In genomic region chr14:59425322-59425945, GRCh38 we compare ENCODE assay signal across 16 cellular contexts. TPM values are rescaled to one million over a fixed set of nuclear protein-coding genes. Genes with fewer than 3 reads are reported as not detected.
A peak's percentile ranks its signal among the peaks of the same experiment; 100 is the strongest.
DNase-seq lines count a peak whose midpoint lies in the region; TF ChIP-seq lines count a peak whose summit lies in the region.
"Had no signal": no experiment of that assay in that cellular context is flagged by ENCODE, and none has a peak within 500 bp of the region (broad histone marks: within the 10 kb centered on the region; RNA-seq: fewer than 3 reads in every experiment).

No MANE protein-coding gene starts in this region.

- no peak overlapping the region for H2AK5ac ChIP-seq in neuronal stem cell (ENCODE audit: low read depth, low read length)

- no peak overlapping the region for H3K4me2 ChIP-seq in neuronal stem cell (ENCODE audit: insufficient read depth, low read length, poor library complexity, severe bottlenecking)

- H3K27ac ChIP-seq in prostate gland: peak overlapping the region; percentile 6 to 57
- H3K27ac ChIP-seq in neuronal stem cell (replicated peaks; ENCODE audit: low read length): no peak overlapping the region
- H3K27ac ChIP-seq: WERI-Rb-1 had no signal

- H3K27me3 ChIP-seq in prostate gland (replicated peaks; ENCODE audit: insufficient read depth) (no peaks in the 10 kb centered on the region), neuronal stem cell (ENCODE audit: control insufficient read depth in 3 of 3, insufficient read depth in 3 of 3, low read depth in 1 of 3, low read length in 3 of 3) (no peaks in the 10 kb centered on the region)

- H3K4ac ChIP-seq in neuronal stem cell (ENCODE audit: low read length): no peak overlapping the region

- no peak overlapping the region for H2BK5ac ChIP-seq in neuronal stem cell (ENCODE audit: low read length)

- H3K79me1 ChIP-seq in neuronal stem cell (ENCODE audit: low read depth, low read length): no peaks in the 10 kb centered on the region

- no peak overlapping the region for H3K9ac ChIP-seq in neuronal stem cell (ENCODE audit: low read depth, low read length, poor library complexity)

- no peak overlapping the region for H4K91ac ChIP-seq in neuronal stem cell (ENCODE audit: low read depth, low read length, poor library complexity)

- no peak overlapping the region for H2BK15ac ChIP-seq in neuronal stem cell (ENCODE audit: low read length)

- no peak overlapping the region for H2AFZ ChIP-seq in neuronal stem cell (ENCODE audit: low read length)

- no peak overlapping the region for H4K8ac ChIP-seq in neuronal stem cell (ENCODE audit: low read depth, low read length)

- no peak overlapping the region for H3K18ac ChIP-seq in neuronal stem cell (ENCODE audit: low read length)

- TF ChIP-seq CTCF in NB4 (IDR thresholded peaks at IDR 0.05; ENCODE audit: low read depth, low read length): no peak
- no peak for TF ChIP-seq CTCF in prostate gland (IDR thresholded peaks at IDR 0.05)

- no peak overlapping the region for H2BK12ac ChIP-seq in neuronal stem cell (ENCODE audit: low read length)

- H3K14ac ChIP-seq in neuronal stem cell (ENCODE audit: low read length): no peak overlapping the region

- intact Hi-C loops in prostate gland (cut with DNase I): loop anchor here (5.0 kb wide), 4 partner anchors 48 to 293 kb away; partner anchors contain the start of gene DAAM1

- no peaks in the 10 kb centered on the region for H3K4me1 ChIP-seq in prostate gland (replicated peaks)
- peaks cover 0 to 2% of the 10 kb centered on the region in 2 donors for H3K4me1 ChIP-seq in neuronal stem cell (ENCODE audit: control insufficient read depth in 2 of 2, insufficient read depth in 1 of 2, low read depth in 1 of 2, low read length in 2 of 2)
- H3K4me1 ChIP-seq: HAP-1 had no signal

- H2BK120ac ChIP-seq in neuronal stem cell (ENCODE audit: low read depth, low read length): no peak overlapping the region

- TF ChIP-seq POLR2A in NB4 (IDR thresholded peaks at IDR 0.05; ENCODE audit: extremely low read depth, insufficient read length) (no peak), prostate gland (IDR thresholded peaks at IDR 0.05) (no peak)

- WGBS in prostate gland: 50% methylated on average over 4 of the region's 4 CpGs
- no CpG with 5 or more reads among the region's 4 CpGs for WGBS in neuronal stem cell (ENCODE audit: extremely low coverage in 2 of 2, insufficient read length in 2 of 2, insufficient replicate concordance in 1 of 2), 2 donors

- DNase-seq in Daoy (ENCODE audit: low read depth) (peak; percentile 25), NB4 (ENCODE audit: low read depth) (peak; percentile 81), fibroblast of the conjunctiva (ENCODE audit: low read depth) (peak; percentile 16), prostate gland (ENCODE audit: low spot score) (no peak), neuronal stem cell (ENCODE audit: low spot score) (no peak), RKO (ENCODE audit: low spot score) (no peak)
- no peak for DNase-seq in stimulated activated CD8-positive, alpha-beta memory T cell treated with anti-CD3 and anti-CD28 coated beads, Interleukin-4, amount 100 ng/mL, for 48 hours
- no peak for DNase-seq in effector CD4-positive, alpha-beta T cell
- DNase-seq: activated T-cell treated with anti-CD3 and anti-CD28 coated beads, Interleukin-2, amount 50 U/mL, for 48 hours; anterior cingulate cortex; immature natural killer cell; KG1; naive thymus-derived CD8-positive, alpha-beta T cell; stimulated activated CD4-positive, alpha-beta T cell treated with anti-CD3 and anti-CD28 coated beads, Interleukin-15, amount 100 ng/mL, for 24 hours; WERI-Rb-1 had no signal

- H3K4me3 ChIP-seq in NB4 (ENCODE audit: low read depth, low read length): no peak overlapping the region
- no peak overlapping the region for H3K4me3 ChIP-seq in prostate gland
- no peak overlapping the region for H3K4me3 ChIP-seq in neuronal stem cell (ENCODE audit: low read length in 2 of 2)
- H3K4me3 ChIP-seq: HAP-1 had no signal

- H3K9me3 ChIP-seq in prostate gland: no peaks in the 10 kb centered on the region
- no peaks in the 10 kb centered on the region for H3K9me3 ChIP-seq in neuronal stem cell (replicated peaks in 1 of 2; ENCODE audit: control insufficient read depth in 2 of 2, insufficient read depth in 1 of 2, low read depth in 1 of 2, low read length in 2 of 2)
- H3K9me3 ChIP-seq: HAP-1 had no signal

- H3K36me3 ChIP-seq in prostate gland (no peaks in the 10 kb centered on the region), neuronal stem cell (replicated peaks in 1 of 2; ENCODE audit: control insufficient read depth in 2 of 2, insufficient read depth in 2 of 2, low read length in 2 of 2) (no peaks in the 10 kb centered on the region)
- H3K36me3 ChIP-seq: HAP-1, WERI-Rb-1 had no signal

- H3K23ac ChIP-seq in neuronal stem cell (ENCODE audit: low read depth, low read length, poor library complexity): no peak overlapping the region

RNA-seq across cellular contexts. Expression of gene GPR135, which starts 39.7 kb away (rescaled TPM):
- total RNA-seq in Daoy (2014; rRNA removed; shearing (Covaris generic)): 1.8 and 4.1 TPM in 2 replicates
- total RNA-seq in prostate gland: 10 to 100 TPM in 1 of 2 donors, 1 to 10 TPM in 1; 2.3 to 12.4 TPM
- 1.1 TPM for polyA plus RNA-seq in neuronal stem cell (2013, experiment 1 of 2)
- polyA plus RNA-seq in neuronal stem cell (2013, experiment 2 of 2): 1.1 TPM

RNA-seq across cellular contexts. Expression of gene L3HYPDH, which starts 58.8 kb away (rescaled TPM):
- total RNA-seq in Daoy (2014; rRNA removed; shearing (Covaris generic)): 75.7 and 90.7 TPM in 2 replicates
- 10 to 100 TPM; 34.6 to 50.3 TPM for total RNA-seq in prostate gland
- 7.4 TPM for polyA plus RNA-seq in neuronal stem cell (2013, experiment 1 of 2)
- 6.7 TPM for polyA plus RNA-seq in neuronal stem cell (2013, experiment 2 of 2)

RNA-seq across cellular contexts. Expression of gene JKAMP, which starts 58.9 kb away (rescaled TPM):
- 168 and 191 TPM in 2 replicates for total RNA-seq in Daoy (2014; rRNA removed; shearing (Covaris generic))
- 10 to 100 TPM; 73.9 to 86.0 TPM for total RNA-seq in prostate gland
- 77.2 TPM for polyA plus RNA-seq in neuronal stem cell (2013, experiment 1 of 2)
- polyA plus RNA-seq in neuronal stem cell (2013, experiment 2 of 2): 79.3 TPM

Comparison
In these comparisons a context has a peak if more than half of its experiments do, and no peak if none do; other contexts are left out.
1. DNase-seq: peak in Daoy (single experiment), NB4 (single experiment) and fibroblast of the conjunctiva (single experiment); none in prostate gland (single experiment), stimulated activated CD8-positive, alpha-beta memory T cell treated with anti-CD3 and anti-CD28 coated beads, Interleukin-4, amount 100 ng/mL, for 48 hours (single experiment), neuronal stem cell (single experiment), effector CD4-positive, alpha-beta T cell (single experiment) and RKO (single experiment).